In genomic region chr10:13970967-13971353, GRCh38 we compare ENCODE assay signal across 15 cellular contexts.
"Had no signal": no experiment of that assay in that cellular context is flagged by ENCODE, and none has a peak within 500 bp of the region (broad histone marks: within the 10 kb centered on the region; RNA-seq: fewer than 3 reads in every experiment).

No MANE protein-coding gene starts in this region.

- H3K4me3 ChIP-seq: ovary, SJSA1, thyroid gland had no signal

- H3K9me3 ChIP-seq: ovary, SJSA1, thyroid gland had no signal

- H3K4me3 Mint-ChIP-seq: activated naive CD8-positive, alpha-beta T cell treated with anti-CD3 and anti-CD28 coated beads, Interleukin-2, amount 50 U/mL, for 24 hours; memory B cell; nephron progenitor cell; stimulated activated effector memory CD8-positive, alpha-beta T cell treated with anti-CD3 and anti-CD28 coated beads, Interleukin-12 subunit alpha, Interleukin-12 subunit beta, amount 100 ng/mL, for 72 hours had no signal

- H3K27me3 ChIP-seq: ovary, SJSA1, thyroid gland had no signal

- H3K4me1 Mint-ChIP-seq: memory B cell; stimulated activated effector memory CD8-positive, alpha-beta T cell treated with anti-CD3 and anti-CD28 coated beads, Interleukin-12 subunit alpha, Interleukin-12 subunit beta, amount 100 ng/mL, for 72 hours had no signal

- H3K36me3 Mint-ChIP-seq: memory B cell; stimulated activated effector memory CD8-positive, alpha-beta T cell treated with anti-CD3 and anti-CD28 coated beads, Interleukin-12 subunit alpha, Interleukin-12 subunit beta, amount 100 ng/mL, for 72 hours had no signal

- ATAC-seq: activated naive CD8-positive, alpha-beta T cell treated with anti-CD3 and anti-CD28 coated beads, Interleukin-2, amount 50 U/mL, for 24 hours; esophagus mucosa; stimulated activated effector memory CD8-positive, alpha-beta T cell treated with anti-CD3 and anti-CD28 coated beads, Interleukin-12 subunit alpha, Interleukin-12 subunit beta, amount 100 ng/mL, for 72 hours had no signal

- DNase-seq: activated CD4-positive, alpha-beta T cell treated with anti-CD3 and anti-CD28 coated beads, Interleukin-2, amount 50 U/mL, for 1 hour; activated CD8-positive, alpha-beta memory T cell treated with anti-CD3 and anti-CD28 coated beads for 24 hours; activated naive CD4-positive, alpha-beta T cell; activated naive CD8-positive, alpha-beta T cell treated with anti-CD3 and anti-CD28 coated beads, Interleukin-2, amount 50 U/mL, for 24 hours; hippocampal formation; left ventricle myocardium superior; nephron progenitor cell; ovary; stimulated activated CD4-positive, alpha-beta T cell treated with anti-CD3 and anti-CD28 coated beads, Interleukin-12 subunit alpha, Interleukin-12 subunit beta, amount 100 ng/mL, for 4 hours; stimulated activated CD4-positive, alpha-beta T cell treated with anti-CD3 and anti-CD28 coated beads, Interleukin-2, amount 100 ng/mL, for 24 hours had no signal

- H3K27ac ChIP-seq: ovary, SJSA1, thyroid gland had no signal

- H3K27ac Mint-ChIP-seq: activated naive CD8-positive, alpha-beta T cell treated with anti-CD3 and anti-CD28 coated beads, Interleukin-2, amount 50 U/mL, for 24 hours; memory B cell; nephron progenitor cell; stimulated activated effector memory CD8-positive, alpha-beta T cell treated with anti-CD3 and anti-CD28 coated beads, Interleukin-12 subunit alpha, Interleukin-12 subunit beta, amount 100 ng/mL, for 72 hours had no signal

- H3K9me3 Mint-ChIP-seq: activated naive CD8-positive, alpha-beta T cell treated with anti-CD3 and anti-CD28 coated beads, Interleukin-2, amount 50 U/mL, for 24 hours; memory B cell; nephron progenitor cell; stimulated activated effector memory CD8-positive, alpha-beta T cell treated with anti-CD3 and anti-CD28 coated beads, Interleukin-12 subunit alpha, Interleukin-12 subunit beta, amount 100 ng/mL, for 72 hours had no signal

- H3K36me3 ChIP-seq: ovary, SJSA1, thyroid gland had no signal
